Comparison of ENCODE assay signal across 14 cellular contexts in the genomic region with DNA sequence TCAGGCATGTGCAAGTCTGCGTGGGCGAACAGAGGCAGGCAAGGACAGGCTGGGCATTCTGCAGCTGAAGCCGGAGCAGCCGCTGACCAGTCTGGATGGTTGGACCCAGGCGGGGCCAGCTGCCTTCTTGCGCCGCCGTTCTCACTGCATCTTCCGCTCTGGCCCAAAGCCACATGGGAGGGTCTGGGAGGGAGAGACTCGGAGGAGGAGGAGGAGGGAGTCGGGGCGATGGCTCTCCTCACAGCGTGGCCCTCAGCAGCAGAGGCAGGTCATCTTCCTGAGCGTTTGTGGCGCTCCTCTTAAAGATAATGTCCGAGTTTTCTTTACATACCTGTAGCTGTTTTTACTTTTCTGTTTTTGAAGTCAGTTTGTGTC. TPM values are rescaled to one million over a fixed set of nuclear protein-coding genes. Genes with fewer than 3 reads are reported as not detected.
DNase-seq lines count a peak whose midpoint lies in the region; ATAC-seq, FAIRE-seq and TF ChIP-seq lines count a peak whose summit lies in the region.
"Had no signal": no experiment of that assay in that cellular context is flagged by ENCODE, and none has a peak within 500 bp of the region (broad histone marks: within the 10 kb centered on the region; RNA-seq: fewer than 3 reads in every experiment).

No MANE protein-coding gene starts in this region.

- peaks cover 3% of the 10 kb centered on the region for H3K36me3 Mint-ChIP-seq in activated naive CD8-positive, alpha-beta T cell
- peaks cover 35% of the 10 kb centered on the region for H3K36me3 Mint-ChIP-seq in activated naive CD8-positive, alpha-beta T cell treated with anti-CD3 and anti-CD28 coated beads for 36 hours

- H3K36me3 ChIP-seq in kidney (ENCODE audit: control insufficient read depth in 1 of 2, insufficient read depth in 2 of 2, low read length in 2 of 2) = peaks cover 63 to 77% of the 10 kb centered on the region in 2 donors

- H3K9me3 ChIP-seq in kidney (ENCODE audit: control insufficient read depth in 1 of 2, low read length in 2 of 2) = no peaks in the 10 kb centered on the region

- FAIRE-seq in kidney (lab: Jason Lieb, UNC) = no peak
- no peak for FAIRE-seq in HTR-8/SVneo (lab: Jason Lieb, UNC)

- ATAC-seq in HG02623 (IDR thresholded peaks at IDR 0.05; ENCODE audit: unreplicated experiment) = no peak

- intact Hi-C loops in kidney (cut with DNase I) = no loop called here

- peaks cover 65% of the 10 kb centered on the region for H3K4me1 Mint-ChIP-seq in activated naive CD8-positive, alpha-beta T cell (ENCODE audit: low read depth)
- peaks cover 56% of the 10 kb centered on the region for H3K4me1 Mint-ChIP-seq in activated naive CD8-positive, alpha-beta T cell treated with anti-CD3 and anti-CD28 coated beads for 36 hours

- no peaks in the 10 kb centered on the region for H3K9me3 Mint-ChIP-seq in activated naive CD8-positive, alpha-beta T cell (ENCODE audit: low read depth)
- H3K9me3 Mint-ChIP-seq in activated naive CD8-positive, alpha-beta T cell treated with anti-CD3 and anti-CD28 coated beads for 36 hours = no peaks in the 10 kb centered on the region
- H3K9me3 Mint-ChIP-seq: nephron had no signal

- no peak overlapping the region for H3K9ac ChIP-seq in kidney (ENCODE audit: low read length in 2 of 2)

- no peak overlapping the region for H3K4me3 ChIP-seq in kidney (ENCODE audit: low read length in 2 of 2)
- H3K4me3 ChIP-seq: coronary artery, hepatocyte had no signal

- no peak for TF ChIP-seq CTCF in VCaP (conservative IDR thresholded peaks at IDR 0.05)
- TF ChIP-seq CTCF in kidney (IDR thresholded peaks at IDR 0.05; ENCODE audit: borderline replicate concordance, extremely low read depth, insufficient read depth) = no peak

- peak overlapping the region; percentile 78 for H3K27ac Mint-ChIP-seq in activated naive CD8-positive, alpha-beta T cell
- no peak overlapping the region for H3K27ac Mint-ChIP-seq in activated naive CD8-positive, alpha-beta T cell treated with anti-CD3 and anti-CD28 coated beads for 36 hours

- DNase-seq in activated naive CD8-positive, alpha-beta T cell treated with anti-CD3 and anti-CD28 coated beads for 36 hours = no peak
- DNase-seq in kidney (peak; percentile 65), HTR-8/SVneo (ENCODE audit: insufficient read length, low spot score) (no peak), dermis blood vessel endothelial cell (no peak)
- DNase-seq: NCI-H1417 treated with DMSO at 0.1 percent for 48 hours had no signal

- H3K4me1 ChIP-seq in kidney (ENCODE audit: control insufficient read depth in 1 of 2, insufficient read depth in 1 of 2, low read depth in 1 of 2, low read length in 2 of 2) = peaks cover 17 to 25% of the 10 kb centered on the region in 2 donors

- H3K4me3 Mint-ChIP-seq in activated naive CD8-positive, alpha-beta T cell = no peak overlapping the region
- no peak overlapping the region for H3K4me3 Mint-ChIP-seq in activated naive CD8-positive, alpha-beta T cell treated with anti-CD3 and anti-CD28 coated beads for 36 hours
- H3K4me3 Mint-ChIP-seq: activated CD4-positive, alpha-beta T cell treated with anti-CD3 and anti-CD28 coated beads for 36 hours had no signal

- H3K27me3 Mint-ChIP-seq in activated naive CD8-positive, alpha-beta T cell = no peaks in the 10 kb centered on the region
- no peaks in the 10 kb centered on the region for H3K27me3 Mint-ChIP-seq in activated naive CD8-positive, alpha-beta T cell treated with anti-CD3 and anti-CD28 coated beads for 36 hours
- H3K27me3 Mint-ChIP-seq: activated CD4-positive, alpha-beta T cell treated with anti-CD3 and anti-CD28 coated beads for 36 hours had no signal

- H3K27ac ChIP-seq in VCaP (peak overlapping the region; percentile 99), kidney (ENCODE audit: low read depth in 2 of 2, low read length in 2 of 2) (no peak overlapping the region), temporal lobe (ENCODE audit: low read depth, low read length) (peak overlapping the region; percentile 33)
- H3K27ac ChIP-seq: coronary artery, epithelial cell of prostate, hepatocyte had no signal

RNA-seq across cellular contexts. Expression of a gene that starts 5.9 kb away (rescaled TPM):
- total RNA-seq in activated naive CD8-positive, alpha-beta T cell treated with anti-CD3 and anti-CD28 coated beads for 36 hours = 100 to 1,000 TPM; 102 to 103 TPM
- 66.3 TPM for total RNA-seq in kidney
- 54.1 TPM for polyA plus RNA-seq in kidney (ENCODE audit: insufficient read depth, low read depth, low replicate concordance)
- 20.4 TPM for total RNA-seq in temporal lobe
- 68.3 and 81.5 TPM in 2 replicates for total RNA-seq in dermis blood vessel endothelial cell

Comparison
In these comparisons a context has a peak if more than half of its experiments do, and no peak if none do; other contexts are left out.
1. H3K27ac ChIP-seq: peak in VCaP (single experiment) and temporal lobe (single experiment); none in kidney (0 of 2).